ENCODE assay signal across 18 cellular contexts in genomic region chr14:98886982-98887381, GRCh38.
"Had no signal": no experiment of that assay in that cellular context is flagged by ENCODE, and none has a peak within 500 bp of the region (broad histone marks: within the 10 kb centered on the region; RNA-seq: fewer than 3 reads in every experiment).

No MANE protein-coding gene starts in this region.

- H3K4me3 Mint-ChIP-seq: activated naive CD4-positive, alpha-beta T cell treated with anti-CD3 and anti-CD28 coated beads, Interleukin-2, amount 50 U/mL, for 24 hours; activated T-cell treated with anti-CD3 and anti-CD28 coated beads, Interleukin-2, amount 50 U/mL, for 72 hours; nephron had no signal

- H3K27ac ChIP-seq: ascending aorta, esophagus muscularis mucosa, heart right ventricle, tibial artery, vagina, WERI-Rb-1 had no signal

- H3K4me1 Mint-ChIP-seq: nephron had no signal

- DNase-seq: activated CD4-positive, alpha-beta T cell treated with anti-CD3 and anti-CD28 coated beads, Interleukin-2, amount 50 U/mL, for 4 hours; activated effector memory CD4-positive, alpha-beta T cell treated with anti-CD3 and anti-CD28 coated beads, Interleukin-2, amount 50 U/mL, for 16 hours; activated T-cell treated with anti-CD3 and anti-CD28 coated beads, Interleukin-2, amount 50 U/mL, for 72 hours; cerebellar nuclear complex; cortex of kidney; heart right ventricle; left cardiac atrium; nucleus accumbens; retina; stimulated activated naive CD4-positive, alpha-beta T cell; T-helper 2 cell; tibial artery; WERI-Rb-1 had no signal

- H3K9me3 ChIP-seq: ascending aorta, esophagus muscularis mucosa, tibial artery, vagina had no signal

- ATAC-seq: activated T-cell treated with anti-CD3 and anti-CD28 coated beads, Interleukin-2, amount 50 U/mL, for 72 hours; heart right ventricle; left cardiac atrium had no signal

- H3K27me3 ChIP-seq: ascending aorta, vagina had no signal

- H3K27me3 Mint-ChIP-seq: activated naive CD4-positive, alpha-beta T cell treated with anti-CD3 and anti-CD28 coated beads, Interleukin-2, amount 50 U/mL, for 24 hours had no signal

- H3K9me3 Mint-ChIP-seq: activated naive CD4-positive, alpha-beta T cell treated with anti-CD3 and anti-CD28 coated beads, Interleukin-2, amount 50 U/mL, for 24 hours; activated T-cell treated with anti-CD3 and anti-CD28 coated beads, Interleukin-2, amount 50 U/mL, for 72 hours had no signal

- H3K4me1 ChIP-seq: ascending aorta, esophagus muscularis mucosa, heart right ventricle, tibial artery had no signal

- H3K27ac Mint-ChIP-seq: activated T-cell treated with anti-CD3 and anti-CD28 coated beads, Interleukin-2, amount 50 U/mL, for 72 hours; nephron had no signal
